Comparison of ENCODE assay signal across 11 cellular contexts in genomic region chr21:45477176-45478114, GRCh38.
DNase-seq lines count a peak whose midpoint lies in the region; FAIRE-seq and TF ChIP-seq lines count a peak whose summit lies in the region.
"Had no signal": no experiment of that assay in that cellular context is flagged by ENCODE, and none has a peak within 500 bp of the region (broad histone marks: within the 10 kb centered on the region; RNA-seq: fewer than 3 reads in every experiment).

No MANE protein-coding gene starts in this region.

- FAIRE-seq in kidney (lab: Jason Lieb, UNC) = no peak
- FAIRE-seq: G401.6, RCC 7860, small intestine had no signal

- no peaks in the 10 kb centered on the region for H3K9me3 Mint-ChIP-seq in activated naive CD8-positive, alpha-beta T cell (ENCODE audit: low read depth)

- TF ChIP-seq CTCF in kidney (IDR thresholded peaks at IDR 0.05; ENCODE audit: borderline replicate concordance, extremely low read depth, insufficient read depth) = no peak
- no peak for TF ChIP-seq CTCF in stomach (IDR thresholded peaks at IDR 0.05)

- H3K27me3 ChIP-seq in stomach = peaks cover 0 to 13% (median 0%) of the 10 kb centered on the region in 3 donors

- H3K36me3 ChIP-seq in KOPT-K1 (ENCODE audit: insufficient read depth, low read length) = no peaks in the 10 kb centered on the region
- H3K36me3 ChIP-seq in kidney (ENCODE audit: control insufficient read depth in 1 of 2, insufficient read depth in 2 of 2, low read length in 2 of 2) = peaks cover 24 to 41% of the 10 kb centered on the region in 2 donors
- H3K36me3 ChIP-seq in stomach = peaks cover 0 to 62% (median 36%) of the 10 kb centered on the region in 4 donors

- 63 to 71% (median 64%) methylated on average over 35 to 44 of the region's 44 CpGs for WGBS in stomach, 5 donors

- intact Hi-C loops in kidney (cut with DNase I) = no loop called here
- intact Hi-C loops in stomach (cut with DNase I; ENCODE audit: low total_unique reads) = loop anchor here (5.0 kb wide), 1 partner anchor 120 kb away; no protein-coding TSS in a partner anchor

- peaks cover 32% of the 10 kb centered on the region for H3K4me1 Mint-ChIP-seq in activated naive CD8-positive, alpha-beta T cell (ENCODE audit: low read depth)

- H3K9me3 ChIP-seq in KOPT-K1 (ENCODE audit: insufficient read depth, low read length, poor library complexity, severe bottlenecking) = no peaks in the 10 kb centered on the region
- H3K9me3 ChIP-seq in kidney (ENCODE audit: control insufficient read depth in 1 of 2, low read length in 2 of 2) = no peaks in the 10 kb centered on the region
- H3K9me3 ChIP-seq in stomach = no peaks in the 10 kb centered on the region

- H3K27ac ChIP-seq in KOPT-K1 (ENCODE audit: low read depth, low read length, poor library complexity, severe bottlenecking) (peak overlapping the region; percentile 73), kidney (ENCODE audit: low read depth in 2 of 2, low read length in 2 of 2) (peak overlapping the region in 1 of 2 donors; percentile 15), stomach (peak overlapping the region; percentile 26 to 73 (median 62))

- no peaks in the 10 kb centered on the region for H3K36me3 Mint-ChIP-seq in activated naive CD8-positive, alpha-beta T cell

- H3K27me3 Mint-ChIP-seq in activated naive CD8-positive, alpha-beta T cell = no peaks in the 10 kb centered on the region

- H3K4me1 ChIP-seq in kidney (ENCODE audit: control insufficient read depth in 1 of 2, insufficient read depth in 1 of 2, low read depth in 1 of 2, low read length in 2 of 2) (peaks cover 0 to 13% of the 10 kb centered on the region in 2 donors), stomach (peaks cover 11 to 36% (median 20%) of the 10 kb centered on the region in 4 donors)

- peak overlapping the region; percentile 97 for H3K27ac Mint-ChIP-seq in activated naive CD8-positive, alpha-beta T cell

- peak overlapping the region; percentile 91 for H3K4me3 Mint-ChIP-seq in activated naive CD8-positive, alpha-beta T cell

- H3K9ac ChIP-seq in kidney (ENCODE audit: low read length in 2 of 2) = no peak overlapping the region

- no peak for TF ChIP-seq POLR2A in stomach (IDR thresholded peaks at IDR 0.05)

- no peak for TF ChIP-seq EP300 in stomach (IDR thresholded peaks at IDR 0.05)

- H3K4me3 ChIP-seq in kidney (ENCODE audit: low read length in 2 of 2) = no peak overlapping the region
- H3K4me3 ChIP-seq in stomach = peak overlapping the region in 3 of 4 donors; percentile 23 to 42 (median 38)

- DNase-seq in kidney (peak; percentile 74), stomach (no peak), AML-193 (lab: John Stamatoyannopoulos, UW) (no peak), CD1c-positive myeloid dendritic cell (ENCODE audit: extremely low spot score) (no peak), NCI-H226 (no peak), kidney tubule cell (ENCODE audit: low spot score) (no peak)

Comparison
In these comparisons a context has a peak if more than half of its experiments do, and no peak if none do; other contexts are left out.
1. H3K4me3 ChIP-seq: peak in stomach (3 of 4); none in kidney (0 of 2).